In genomic region chrX:109373468-109373867, GRCh38 we compare ENCODE assay signal across 16 cellular contexts.
"Had no signal": no experiment of that assay in that cellular context is flagged by ENCODE, and none has a peak within 500 bp of the region (broad histone marks: within the 10 kb centered on the region; RNA-seq: fewer than 3 reads in every experiment).

No MANE protein-coding gene starts in this region.

- DNase-seq: activated CD4-positive, alpha-beta T cell treated with anti-CD3 and anti-CD28 coated beads for 1 hour; activated CD4-positive, alpha-beta T cell treated with anti-CD3 and anti-CD28 coated beads, Interleukin-2, amount 50 U/mL, for 4 hours; activated naive CD4-positive, alpha-beta T cell treated with anti-CD3 and anti-CD28 coated beads for 36 hours; activated naive CD8-positive, alpha-beta T cell treated with anti-CD3 and anti-CD28 coated beads, Interleukin-2, amount 50 U/mL, for 24 hours; aorta; cortex of kidney; effector memory CD4-positive, alpha-beta T cell; foreskin melanocyte; mesenchymal stem cell; nucleus accumbens; stimulated activated CD4-positive, alpha-beta T cell treated with anti-CD3 and anti-CD28 coated beads, Interleukin-2, amount 100 ng/mL, for 48 hours; thyroid gland; uterus had no signal

- ATAC-seq: activated naive CD8-positive, alpha-beta T cell treated with anti-CD3 and anti-CD28 coated beads, Interleukin-2, amount 50 U/mL, for 24 hours; activated T-helper 17 cell treated with anti-CD3 and anti-CD28 coated beads, Interleukin-2, amount 50 U/mL, for 72 hours; natural killer cell treated with Interleukin-12 subunit alpha and Interleukin-12 subunit beta and Interleukin-15 and Interleukin-18, amount 100 ng/mL, for 72 hours; stimulated activated memory B cell treated with anti-CD40 and anti-IgM and Interleukin-4, amounts not matched to agents 10 μg/mL and 1 μg/mL and 100 μg/mL, for 72 hours had no signal
